In genomic region chr11:16394947-16395346, GRCh38 we compare ENCODE assay signal across 21 cellular contexts. TPM values are rescaled to one million over a fixed set of nuclear protein-coding genes. Genes with fewer than 3 reads are reported as not detected.
"Had no signal": no experiment of that assay in that cellular context is flagged by ENCODE, and none has a peak within 500 bp of the region (broad histone marks: within the 10 kb centered on the region; RNA-seq: fewer than 3 reads in every experiment).

No MANE protein-coding gene starts in this region.

- H3K4me1 Mint-ChIP-seq: activated naive CD8-positive, alpha-beta T cell treated with anti-CD3 and anti-CD28 coated beads, Interleukin-2, amount 10 ng/mL, durations not matched to agents 7 days and 5 days; natural killer cell; stimulated activated naive B cell treated with anti-CD40 and anti-IgM and Interleukin-4, amounts not matched to agents 10 μg/mL and 1 μg/mL and 100 μg/mL, for 72 hours; WTC11 had no signal

- H3K9me3 ChIP-seq: left ventricle myocardium inferior, pancreas had no signal

- H3K27ac Mint-ChIP-seq: activated naive CD4-positive, alpha-beta T cell treated with anti-CD3 and anti-CD28 coated beads for 36 hours; activated naive CD8-positive, alpha-beta T cell treated with anti-CD3 and anti-CD28 coated beads, Interleukin-2, amount 10 ng/mL, durations not matched to agents 7 days and 5 days; natural killer cell; stimulated activated naive B cell treated with anti-CD40 and anti-IgM and Interleukin-4, amounts not matched to agents 10 μg/mL and 1 μg/mL and 100 μg/mL, for 72 hours; T-helper 1 cell treated with Interleukin-12 subunit alpha and Interleukin-12 subunit beta and Interleukin-4 antibody, amounts not matched to agents 30 μg/mL and 1 μg/mL, for 36 hours; WTC11 had no signal

- H3K36me3 Mint-ChIP-seq: stimulated activated naive B cell treated with anti-CD40 and anti-IgM and Interleukin-4, amounts not matched to agents 10 μg/mL and 1 μg/mL and 100 μg/mL, for 72 hours; WTC11 had no signal

- H3K36me3 ChIP-seq: left ventricle myocardium inferior, pancreas had no signal

- H3K27me3 ChIP-seq: pancreas had no signal

- DNase-seq: activated CD4-positive, alpha-beta T cell treated with anti-CD3 and anti-CD28 coated beads, Interleukin-2, amount 50 U/mL, for 4 hours; activated CD8-positive, alpha-beta memory T cell treated with anti-CD3 and anti-CD28 coated beads for 24 hours; activated effector memory CD4-positive, alpha-beta T cell treated with Interleukin-2 at 50 U/mL for 16 hours; activated naive CD4-positive, alpha-beta T cell treated with anti-CD3 and anti-CD28 coated beads for 36 hours; activated naive CD8-positive, alpha-beta T cell treated with anti-CD3 and anti-CD28 coated beads, Interleukin-2, amount 10 ng/mL, durations not matched to agents 7 days and 5 days; activated T-cell treated with anti-CD3 and anti-CD28 coated beads, Interleukin-2, amount 50 U/mL, for 48 hours; amniotic stem cell; effector CD4-positive, alpha-beta T cell; erythroblast; left ventricle myocardium inferior; mammary epithelial cell; midbrain; natural killer cell; pancreas; stimulated activated CD4-positive, alpha-beta T cell treated with anti-CD3 and anti-CD28 coated beads, Interleukin-2, amount 100 ng/mL, for 48 hours; stimulated activated CD8-positive, alpha-beta memory T cell treated with anti-CD3 and anti-CD28 coated beads, Interleukin-4, amount 100 ng/mL, for 48 hours; stimulated activated naive B cell treated with anti-CD40 and anti-IgM and Interleukin-4, amounts not matched to agents 10 μg/mL and 1 μg/mL and 100 μg/mL, for 72 hours; T1000 had no signal

- H3K4me3 ChIP-seq: left ventricle myocardium inferior had no signal

- ATAC-seq: natural killer cell; pancreas; sciatic nerve; stimulated activated naive B cell treated with anti-CD40 and anti-IgM and Interleukin-4, amounts not matched to agents 10 μg/mL and 1 μg/mL and 100 μg/mL, for 72 hours; WTC11 had no signal

- H3K27ac ChIP-seq: left ventricle myocardium inferior had no signal

- H3K9me3 Mint-ChIP-seq: WTC11 had no signal

- FAIRE-seq: pancreas had no signal

- H3K27me3 Mint-ChIP-seq: activated naive CD8-positive, alpha-beta T cell treated with anti-CD3 and anti-CD28 coated beads, Interleukin-2, amount 10 ng/mL, durations not matched to agents 7 days and 5 days; stimulated activated naive B cell treated with anti-CD40 and anti-IgM and Interleukin-4, amounts not matched to agents 10 μg/mL and 1 μg/mL and 100 μg/mL, for 72 hours had no signal

- H3K4me3 Mint-ChIP-seq: activated naive CD4-positive, alpha-beta T cell treated with anti-CD3 and anti-CD28 coated beads for 36 hours; activated naive CD8-positive, alpha-beta T cell treated with anti-CD3 and anti-CD28 coated beads, Interleukin-2, amount 10 ng/mL, durations not matched to agents 7 days and 5 days; natural killer cell; stimulated activated naive B cell treated with anti-CD40 and anti-IgM and Interleukin-4, amounts not matched to agents 10 μg/mL and 1 μg/mL and 100 μg/mL, for 72 hours; T-helper 1 cell treated with Interleukin-12 subunit alpha and Interleukin-12 subunit beta and Interleukin-4 antibody, amounts not matched to agents 30 μg/mL and 1 μg/mL, for 36 hours; WTC11 had no signal

RNA-seq across cellular contexts. Expression of gene SOX6, which starts 38.6 kb away (rescaled TPM):
- total RNA-seq: activated naive CD4-positive, alpha-beta T cell treated with anti-CD3 and anti-CD28 coated beads for 36 hours; activated naive CD8-positive, alpha-beta T cell treated with anti-CD3 and anti-CD28 coated beads, Interleukin-2, amount 10 ng/mL, durations not matched to agents 7 days and 5 days had no signal
